ENCODE assay signal across 21 cellular contexts in the genomic region with DNA sequence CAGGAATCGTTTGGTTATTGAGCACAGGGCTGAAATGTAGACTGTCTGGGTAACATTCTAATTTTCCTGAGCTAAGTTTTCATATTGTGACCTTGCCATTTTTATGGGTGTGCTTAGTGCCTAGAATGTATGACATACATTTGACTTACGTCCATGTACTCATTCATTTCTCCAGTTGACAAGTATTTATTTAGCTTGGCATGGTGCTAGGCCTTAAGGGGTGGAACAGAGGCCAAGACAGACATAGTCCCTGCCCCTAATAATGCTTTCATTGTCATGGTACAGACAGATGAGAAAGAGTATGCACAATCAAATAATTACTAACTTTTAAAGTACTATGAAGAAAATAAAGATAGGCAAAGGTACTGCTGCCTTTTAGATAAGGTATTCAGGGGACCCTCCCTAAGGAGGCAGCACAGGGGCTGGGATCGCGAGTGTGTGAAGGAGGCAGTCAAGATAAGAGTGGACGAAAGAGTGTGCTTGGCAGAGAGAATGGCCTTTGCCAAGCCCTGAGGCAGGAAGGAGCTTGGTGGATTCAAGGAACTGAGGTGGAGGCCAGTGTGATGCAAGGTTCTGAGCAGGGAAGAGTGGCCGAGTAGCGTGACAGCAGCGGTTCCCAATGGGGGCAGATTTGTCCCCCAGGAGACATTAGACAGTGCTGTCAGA.
A peak's percentile ranks its signal among the peaks of the same experiment; 100 is the strongest.
DNase-seq lines count a peak whose midpoint lies in the region; ATAC-seq, FAIRE-seq and TF ChIP-seq lines count a peak whose summit lies in the region.
"Had no signal": no experiment of that assay in that cellular context is flagged by ENCODE, and none has a peak within 500 bp of the region (broad histone marks: within the 10 kb centered on the region; RNA-seq: fewer than 3 reads in every experiment).

No MANE protein-coding gene starts in this region.

- intact Hi-C loops in left ventricle myocardium inferior (cut with micrococcal nuclease), result no loop called here
- intact Hi-C loops in Right ventricle myocardium inferior (cut with DNase I), result no loop called here
- intact Hi-C loops in ascending aorta (cut with DNase I), result no loop called here
- intact Hi-C loops in pancreas (cut with DNase I), result no loop called here
- intact Hi-C loops in aorta (cut with DNase I), result loop anchor here in 1 of 2 donors (5.0 kb wide), 1 partner anchor 51 kb away; a partner anchor contains a TSS

- FAIRE-seq in pancreas (lab: Jason Lieb, UNC), result no peak
- FAIRE-seq: GM12891, GM18507, HepG2, RCC 7860 had no signal

- peaks cover 62% of the 10 kb centered on the region for H3K4me1 ChIP-seq in left ventricle myocardium inferior
- peaks cover 0 to 2% of the 10 kb centered on the region in 2 donors for H3K4me1 ChIP-seq in ascending aorta
- H3K4me1 ChIP-seq in pancreas, result peaks cover 0 to 10% (median 0%) of the 10 kb centered on the region in 3 donors
- peaks cover 0 to 6% of the 10 kb centered on the region in 2 donors for H3K4me1 ChIP-seq in aorta (ENCODE audit: control insufficient read depth in 1 of 2, insufficient read depth in 2 of 2, low read length in 2 of 2)

- H3K9me3 ChIP-seq in left ventricle myocardium inferior (replicated peaks), result no peaks in the 10 kb centered on the region
- H3K9me3 ChIP-seq in ascending aorta, result no peaks in the 10 kb centered on the region
- H3K9me3 ChIP-seq in pancreas, result no peaks in the 10 kb centered on the region
- no peaks in the 10 kb centered on the region for H3K9me3 ChIP-seq in aorta (ENCODE audit: control insufficient read depth, low read length)
- H3K9me3 ChIP-seq: MG63 had no signal

- DNase-seq in left ventricle myocardium inferior, result no peak
- no peak for DNase-seq in Right ventricle myocardium inferior (ENCODE audit: missing footprints)
- DNase-seq in ascending aorta (ENCODE audit: low spot score in 2 of 2), result no peak
- no peak for DNase-seq in pancreas
- no peak for DNase-seq in aorta
- no peak for DNase-seq in activated naive CD4-positive, alpha-beta T cell (lab: John Stamatoyannopoulos, UW)
- no peak for DNase-seq in T-helper 2 cell
- DNase-seq: CD8-positive, alpha-beta memory T cell; GF-D8; HCEC 1CT; MG63; NCI-H1092 treated with DMSO at 0.1 percent for 48 hours; NCI-H1694; NCI-H524 treated with DMSO at 0.1 percent for 48 hours; SIG-M5 had no signal

- ATAC-seq in Right ventricle myocardium inferior (no peak), pancreas (peak in 3 of 4 donors; percentile 66 to 79 (median 67)), aorta (ENCODE audit: low FRiP score) (peak; percentile 39), HG02970 (IDR thresholded peaks at IDR 0.05; ENCODE audit: low FRiP score, unreplicated experiment) (no peak)
- ATAC-seq: HepG2 had no signal

- H3K36me3 ChIP-seq in left ventricle myocardium inferior (no peaks in the 10 kb centered on the region), ascending aorta (no peaks in the 10 kb centered on the region), pancreas (no peaks in the 10 kb centered on the region), aorta (ENCODE audit: control insufficient read depth in 1 of 2, insufficient read depth in 2 of 2, low read length in 1 of 2) (no peaks in the 10 kb centered on the region)
- H3K36me3 ChIP-seq: MG63 had no signal

- H3K27ac ChIP-seq in left ventricle myocardium inferior (replicated peaks) (peak overlapping the region; percentile 55), ascending aorta (peak overlapping the region; percentile 59 to 72), pancreas (no peak overlapping the region), aorta (ENCODE audit: low read depth in 1 of 2, low read length in 2 of 2) (peak overlapping the region; percentile 31 to 83)
- H3K27ac ChIP-seq: KMS-11 had no signal

- H3K27me3 ChIP-seq in left ventricle myocardium inferior (ENCODE audit: low read depth) (no peaks in the 10 kb centered on the region), ascending aorta (no peaks in the 10 kb centered on the region), pancreas (no peaks in the 10 kb centered on the region), aorta (ENCODE audit: control insufficient read depth in 1 of 2, insufficient read depth in 2 of 2, low read length in 1 of 2) (no peaks in the 10 kb centered on the region)
- H3K27me3 ChIP-seq: MG63 had no signal

- TF ChIP-seq CTCF in left ventricle myocardium inferior (IDR thresholded peaks at IDR 0.05; ENCODE audit: borderline replicate concordance) (no peak), ascending aorta (IDR thresholded peaks at IDR 0.05) (no peak), pancreas (IDR thresholded peaks at IDR 0.05) (no peak)

- H3K4me3 ChIP-seq in left ventricle myocardium inferior, result no peak overlapping the region
- H3K4me3 ChIP-seq in ascending aorta, result peak overlapping the region in 1 of 2 donors; percentile 8
- H3K4me3 ChIP-seq in pancreas, result no peak overlapping the region
- H3K4me3 ChIP-seq in aorta (ENCODE audit: low read length in 2 of 2), result no peak overlapping the region
- H3K4me3 ChIP-seq: MG63 had no signal

- 47 to 50% methylated on average over 8 of the region's 8 CpGs for WGBS in pancreas, 2 donors
- 19% methylated on average over 8 of the region's 8 CpGs for WGBS in aorta, 2 donors

Comparison
In these comparisons a context has a peak if more than half of its experiments do, and no peak if none do; other contexts are left out.
1. H3K27ac ChIP-seq: peak in left ventricle myocardium inferior (single experiment), ascending aorta (2 of 2) and aorta (2 of 2); none in pancreas (0 of 4).
2. ATAC-seq: peak in pancreas (3 of 4) and aorta (single experiment); none in Right ventricle myocardium inferior (single experiment) and HG02970 (single experiment).